8 cellular contexts compared by ENCODE assay signal in the genomic region with DNA sequence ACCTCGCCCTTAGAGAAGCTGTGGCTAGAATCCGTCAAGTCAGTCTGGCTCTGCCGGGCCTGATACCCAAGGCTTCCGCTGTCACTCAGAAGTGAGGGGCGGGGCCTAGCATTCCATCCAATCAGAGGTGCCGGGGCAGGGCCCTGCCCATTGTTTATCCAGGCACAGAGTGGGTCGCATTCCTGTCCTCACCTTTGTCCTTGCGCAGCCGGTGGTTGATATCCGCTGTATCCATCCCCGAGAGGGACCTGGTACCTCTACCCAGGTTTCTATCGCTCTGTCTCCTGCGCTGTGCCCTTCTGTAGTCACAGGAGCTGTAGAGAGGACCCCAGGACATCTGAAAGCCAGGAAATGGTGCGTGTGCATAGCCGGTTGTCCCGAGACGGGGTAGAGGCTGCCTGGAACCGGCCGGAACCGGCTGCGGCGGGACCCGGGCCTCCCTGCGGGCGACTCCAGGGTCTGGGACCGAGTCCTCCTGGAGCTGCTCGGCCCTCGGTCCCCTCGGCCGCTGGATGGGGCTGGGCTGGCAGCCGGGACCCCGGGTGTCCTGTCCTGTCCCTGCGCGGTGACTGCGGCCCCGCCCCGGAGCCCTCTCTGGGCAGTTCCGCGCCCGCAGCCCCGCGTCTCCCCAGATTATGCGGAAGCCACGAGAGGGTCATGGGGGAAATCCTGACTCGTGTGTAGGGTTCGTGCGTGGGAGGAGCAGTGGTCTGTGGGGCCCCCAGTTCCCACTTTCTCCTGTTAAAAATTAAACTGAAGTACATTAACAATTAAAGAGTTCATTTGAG. TPM values are rescaled to one million over a fixed set of nuclear protein-coding genes. Genes with fewer than 3 reads are reported as not detected.
DNase-seq lines count a peak whose midpoint lies in the region; ATAC-seq and TF ChIP-seq lines count a peak whose summit lies in the region.

Gene ZNF763, plus strand, starts transcription at position 183 of the 788 bp plus-strand sequence. Its CDS starts 169 bp downstream, at position 352.

- no peaks in the 10 kb centered on the region for H4K20me1 ChIP-seq in GM23248 (ENCODE audit: insufficient read depth)

- TF ChIP-seq CTCF in tibial nerve (IDR thresholded peaks at IDR 0.05) = no peak

- H3K27me3 ChIP-seq in GM23248 (replicated peaks; ENCODE audit: insufficient read depth) = no peaks in the 10 kb centered on the region
- no peaks in the 10 kb centered on the region; the same call in none of the 2 replicates for H3K27me3 ChIP-seq in MG63
- H3K27me3 ChIP-seq in trophoblast cell (ENCODE audit: insufficient read depth, low read length) = no peaks in the 10 kb centered on the region
- no peaks in the 10 kb centered on the region for H3K27me3 ChIP-seq in tibial nerve

- H3K36me3 ChIP-seq in GM23248 (ENCODE audit: low read depth) (no peaks in the 10 kb centered on the region), MG63 (no peaks in the 10 kb centered on the region), trophoblast cell (ENCODE audit: control insufficient read depth in 1 of 2, insufficient read depth in 2 of 2, low read length in 2 of 2) (no peaks in the 10 kb centered on the region), tibial nerve (no peaks in the 10 kb centered on the region)

- peaks cover 5% of the 10 kb centered on the region for H3K79me1 ChIP-seq in trophoblast cell (ENCODE audit: low read length)

- peak within 1 kb of the TSS; percentile 29 for H2BK12ac ChIP-seq in trophoblast cell (ENCODE audit: low read length)

- H3K4me3 ChIP-seq in GM23248 (peak within 1 kb of the TSS; percentile 94), MG63 (no peak within 1 kb of the TSS), trophoblast cell (ENCODE audit: low read depth, low read length) (peak within 1 kb of the TSS; percentile 75), tibial nerve (peak within 1 kb of the TSS; percentile 54 to 95 (median 74))

- H3K9me2 ChIP-seq in GM23248 (ENCODE audit: insufficient read depth) = no peaks in the 10 kb centered on the region

- H4K12ac ChIP-seq in trophoblast cell (ENCODE audit: low read depth, low read length) = peak within 1 kb of the TSS; percentile 77

- H2AK5ac ChIP-seq in trophoblast cell (ENCODE audit: low read length) = peak within 1 kb of the TSS; percentile 70

- intact Hi-C loops in left cardiac atrium (cut with DNase I) = loop anchor here in 1 of 2 donors (1.0 to 5.0 kb wide), 3 partner anchors 22 to 177 kb away; partner anchors contain the start of genes ZNF20 and ZNF878

- peak; percentile 54 to 84 for TF ChIP-seq POLR2A in tibial nerve (IDR thresholded peaks at IDR 0.05)

- DNase-seq in DMS79 treated with DMSO at 0.1 percent for 48 hours (lab: John Stamatoyannopoulos, UW) (peak; percentile 92), GM23248 (peak; percentile 92), MG63 (peak; percentile 14), SW480 (ENCODE audit: low spot score) (peak; percentile 90), left cardiac atrium (peak; percentile 95), trophoblast cell (peak; percentile 91 to 93), tibial nerve (ENCODE audit: low spot score in 2 of 2) (peak; percentile 95 to 98)

- peak within 1 kb of the TSS; percentile 84 for H4K8ac ChIP-seq in trophoblast cell (ENCODE audit: low read depth, low read length)

- H3K27ac ChIP-seq in GM23248 (peak within 1 kb of the TSS; percentile 86), adipose tissue (ENCODE audit: low read depth, low read length) (peak within 1 kb of the TSS; percentile 79), trophoblast cell (ENCODE audit: low read depth, low read length) (peak within 1 kb of the TSS; percentile 66), tibial nerve (peak within 1 kb of the TSS; percentile 89 to 99 (median 94))

- peaks cover 6% of the 10 kb centered on the region for H3F3A ChIP-seq in GM23248 (ENCODE audit: insufficient read depth)

- no peak within 1 kb of the TSS for H2BK120ac ChIP-seq in trophoblast cell (ENCODE audit: insufficient read depth, low read length, poor library complexity)

- peak; percentile 70 to 96 for TF ChIP-seq EP300 in tibial nerve (IDR thresholded peaks at IDR 0.05)

- peak within 1 kb of the TSS; percentile 57 for H4K91ac ChIP-seq in trophoblast cell (ENCODE audit: low read depth, low read length)

- in situ Hi-C loops in GM23248 (cut with MboI) = no loop called here

- 1% methylated on average over 43 to 47 of the region's 47 CpGs for WGBS in GM23248 (ENCODE audit: low coverage in 1 of 2, low lambda C conversion rate in 2 of 2, missing lambda C conversion rate in 2 of 2), 2 experiments
- 1% methylated on average over 45 to 47 of the region's 47 CpGs for WGBS in adipose tissue, 3 donors
- no CpG with 5 or more reads among the region's 47 CpGs for WGBS in trophoblast cell (ENCODE audit: extremely low coverage, insufficient coverage, insufficient read length)
- WGBS in tibial nerve, 2 donors = 1% methylated on average over 22 to 42 of the region's 47 CpGs

- peak within 1 kb of the TSS; percentile 3 for H3K4ac ChIP-seq in trophoblast cell (ENCODE audit: low read depth, low read length)

- H3K79me2 ChIP-seq in GM23248 (ENCODE audit: insufficient read depth) = no peaks in the 10 kb centered on the region
- H3K79me2 ChIP-seq in trophoblast cell (ENCODE audit: control insufficient read depth, insufficient read depth, low read length, poor library complexity) = no peaks in the 10 kb centered on the region

- peak; percentile 97 to 99 for ATAC-seq in left cardiac atrium

- H3K14ac ChIP-seq in trophoblast cell (ENCODE audit: low read length) = peak within 1 kb of the TSS; percentile 8

- H3K9me3 ChIP-seq in GM23248 (ENCODE audit: low read depth) (no peaks in the 10 kb centered on the region), MG63 (peaks cover 32% of the 10 kb centered on the region), trophoblast cell (ENCODE audit: insufficient read depth, low read depth, low read length) (no peaks in the 10 kb centered on the region), tibial nerve (no peaks in the 10 kb centered on the region)

- H2AFZ ChIP-seq in GM23248 (peak within 1 kb of the TSS; percentile 94), trophoblast cell (ENCODE audit: insufficient read depth, low read length, poor library complexity) (peak within 1 kb of the TSS; percentile 84)

- H3K4me2 ChIP-seq in GM23248 (ENCODE audit: unreplicated experiment) (peak within 1 kb of the TSS; percentile 85), trophoblast cell (ENCODE audit: low read length) (peak within 1 kb of the TSS; percentile 82)

- H3K23ac ChIP-seq in trophoblast cell (ENCODE audit: low read length) = no peak within 1 kb of the TSS

- peak within 1 kb of the TSS; percentile 40 for H3K18ac ChIP-seq in trophoblast cell (ENCODE audit: low read length)

- H3K9ac ChIP-seq in GM23248 = peak within 1 kb of the TSS; percentile 94
- peak within 1 kb of the TSS; percentile 55 for H3K9ac ChIP-seq in trophoblast cell (ENCODE audit: low read length)

- peak within 1 kb of the TSS; percentile 28 for H2BK5ac ChIP-seq in trophoblast cell (ENCODE audit: low read depth, low read length, poor library complexity)

- H3K4me1 ChIP-seq in GM23248 (ENCODE audit: insufficient read depth) (peaks cover 7% of the 10 kb centered on the region; the same call in 1 of the 2 replicates), trophoblast cell (ENCODE audit: control insufficient read depth in 1 of 2, insufficient read depth in 2 of 2, low read length in 2 of 2) (peaks cover 4 to 7% of the 10 kb centered on the region in 2 experiments), tibial nerve (peaks cover 5 to 22% (median 11%) of the 10 kb centered on the region in 4 donors)

RNA-seq across cellular contexts. Expression of gene ZNF763, which starts in this region (rescaled TPM):
- total RNA-seq in GM23248 (2014; rRNA removed; shearing (Covaris generic)) = 0.63 and 1.8 TPM in 2 replicates
- polyA plus RNA-seq in GM23248 (2016; fragmentation: Nextera tagmentation; extraction: Ambion mirVana) (1.4 and 1.6 TPM in 2 replicates), adipose tissue (1 to 10 TPM in 2 of 3 donors, under 1 TPM in 1; 0.79 to 2.4 (median 2.0) TPM)
- total RNA-seq in MG63 (2014; rRNA removed; shearing (Covaris generic); ENCODE audit: low replicate concordance) = 0.22 and 0.40 TPM in 2 replicates
- total RNA-seq in left cardiac atrium (1 to 10 TPM; 1.5 to 3.4 TPM), tibial nerve (10 to 100 TPM in 2 of 4 donors, 1 to 10 TPM in 2; 8.2 to 19.0 (median 11.6) TPM)
- polyA plus RNA-seq in trophoblast cell (2013) = 1.9 and 2.1 TPM in 2 replicates

Comparison
In these comparisons a context has a peak if more than half of its experiments do, and no peak if none do; other contexts are left out.
1. Peak in DNase-seq in MG63; RNA of the gene not detected or under 1 TPM.
2. DNase-seq: peak in every context shown above with its lines; median percentile 96 in tibial nerve; 95 in left cardiac atrium; 92 in DMS79 treated with DMSO at 0.1 percent for 48 hours; 92 in GM23248; 92 in trophoblast cell; 90 in SW480; 14 in MG63.